10 cellular contexts compared by ENCODE assay signal in the genomic region with DNA sequence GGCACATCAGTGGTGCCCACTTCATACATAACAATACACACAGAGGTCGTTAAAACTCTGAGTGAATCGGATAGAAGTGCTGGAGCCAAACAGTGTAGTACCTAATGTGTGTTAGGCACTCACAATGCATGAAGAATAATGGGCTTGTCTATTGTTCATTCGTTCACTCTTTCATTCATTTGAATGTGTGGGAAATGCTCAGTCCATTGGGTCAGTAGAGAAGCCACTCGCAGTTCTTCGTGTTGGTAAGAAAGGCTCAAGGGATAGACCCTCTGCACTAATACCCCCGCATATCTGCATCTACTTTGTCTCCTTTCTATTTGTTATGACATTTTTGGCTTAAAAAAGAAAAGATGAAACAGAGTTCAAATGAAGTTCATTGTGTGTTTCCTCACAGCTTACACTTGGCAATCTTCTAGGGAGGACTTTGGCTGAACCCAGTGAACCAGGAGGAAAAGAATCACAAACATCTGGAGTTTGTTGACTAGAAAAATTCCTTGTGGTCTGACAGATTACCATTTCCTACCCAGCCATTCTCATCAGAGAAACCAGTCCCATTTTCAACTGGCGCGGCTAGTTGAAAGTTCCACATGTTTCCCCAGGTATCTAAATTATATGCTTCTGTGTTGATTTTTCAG. TPM values are rescaled to one million over a fixed set of nuclear protein-coding genes. Genes with fewer than 3 reads are reported as not detected.
DNase-seq lines count a peak whose midpoint lies in the region; ATAC-seq, FAIRE-seq and TF ChIP-seq lines count a peak whose summit lies in the region.
"Had no signal": no experiment of that assay in that cellular context is flagged by ENCODE, and none has a peak within 500 bp of the region (broad histone marks: within the 10 kb centered on the region; RNA-seq: fewer than 3 reads in every experiment).

No MANE protein-coding gene starts in this region.

- H3K4me1 ChIP-seq in A549, result peaks cover 78% of the 10 kb centered on the region
- H3K4me1 ChIP-seq in neuronal stem cell (ENCODE audit: control insufficient read depth in 2 of 2, insufficient read depth in 1 of 2, low read depth in 1 of 2, low read length in 2 of 2), result peaks cover 5 to 10% of the 10 kb centered on the region in 2 donors
- no peaks in the 10 kb centered on the region for H3K4me1 ChIP-seq in effector memory CD4-positive, alpha-beta T cell (ENCODE audit: control insufficient read depth, insufficient read depth, low read length, poor library complexity, severe bottlenecking)

- no peak overlapping the region for H2BK5ac ChIP-seq in neuronal stem cell (ENCODE audit: low read length)

- no peak overlapping the region for H3K18ac ChIP-seq in neuronal stem cell (ENCODE audit: low read length)

- no peak for TF ChIP-seq POLR2A in A549 (IDR thresholded peaks at IDR 0.05; ENCODE audit: low read length)

- no peak overlapping the region for H2BK15ac ChIP-seq in neuronal stem cell (ENCODE audit: low read length)

- no peak overlapping the region for H2BK12ac ChIP-seq in neuronal stem cell (ENCODE audit: low read length)

- H2BK120ac ChIP-seq in neuronal stem cell (ENCODE audit: low read depth, low read length), result no peak overlapping the region

- no peak overlapping the region for H3K23ac ChIP-seq in neuronal stem cell (ENCODE audit: low read depth, low read length, poor library complexity)

- H4K8ac ChIP-seq in neuronal stem cell (ENCODE audit: low read depth, low read length), result no peak overlapping the region

- no peaks in the 10 kb centered on the region for H3K36me3 ChIP-seq in neuronal stem cell (replicated peaks in 1 of 2; ENCODE audit: control insufficient read depth in 2 of 2, insufficient read depth in 2 of 2, low read length in 2 of 2)
- H3K36me3 ChIP-seq in effector memory CD4-positive, alpha-beta T cell (ENCODE audit: control insufficient read depth, insufficient read depth, low read length), result no peaks in the 10 kb centered on the region
- H3K36me3 ChIP-seq: BLaER1 treated with 17β-estradiol and CSF1 and Interleukin-3, amounts not matched to agents 10 nM and 100 nM had no signal

- H4K91ac ChIP-seq in neuronal stem cell (ENCODE audit: low read depth, low read length, poor library complexity), result no peak overlapping the region

- DNase-seq in A549 (ENCODE audit: low read depth in 1 of 2, low spot score in 1 of 2) (peak in 1 of 2 experiments; percentile 85), RCC 7860 (ENCODE audit: low spot score) (peak; percentile 48), fibroblast of mammary gland (ENCODE audit: low read depth) (peak; percentile 96), neuronal stem cell (ENCODE audit: low spot score) (no peak), NCI-H774 (lab: John Stamatoyannopoulos, UW) (no peak), putamen (ENCODE audit: low spot score) (no peak)
- no peak for DNase-seq in effector memory CD4-positive, alpha-beta T cell
- DNase-seq: NCI-H526 treated with DMSO at 0.1 percent for 48 hours had no signal

- no peak overlapping the region for H2AK5ac ChIP-seq in neuronal stem cell (ENCODE audit: low read depth, low read length)

- TF ChIP-seq RAD21 in A549 (conservative IDR thresholded peaks at IDR 0.05 in 1 of 2, IDR thresholded peaks at IDR 0.05 in 1 of 2), result no peak

- no peak overlapping the region for H3K4ac ChIP-seq in neuronal stem cell (ENCODE audit: low read length)

- FAIRE-seq in A549 (lab: Jason Lieb, UNC) (no peak), RCC 7860 (lab: Jason Lieb, UNC) (peak; percentile 44)

- H3K9me3 ChIP-seq in A549 (no peaks in the 10 kb centered on the region), neuronal stem cell (replicated peaks in 1 of 2; ENCODE audit: control insufficient read depth in 2 of 2, insufficient read depth in 1 of 2, low read depth in 1 of 2, low read length in 2 of 2) (no peaks in the 10 kb centered on the region)
- H3K9me3 ChIP-seq in effector memory CD4-positive, alpha-beta T cell (ENCODE audit: control insufficient read depth, low read length), result no peaks in the 10 kb centered on the region
- H3K9me3 ChIP-seq: BLaER1 treated with 17β-estradiol and CSF1 and Interleukin-3, amounts not matched to agents 10 nM and 100 nM had no signal

- H2AFZ ChIP-seq in neuronal stem cell (ENCODE audit: low read length), result peak overlapping the region; percentile 88

- peak; percentile 58 to 77; a peak in 3 of 5 replicates for TF ChIP-seq EP300 in A549 (IDR thresholded peaks at IDR 0.05)

- H3K4me2 ChIP-seq in A549 (peak overlapping the region; percentile 60), neuronal stem cell (ENCODE audit: insufficient read depth, low read length, poor library complexity, severe bottlenecking) (no peak overlapping the region)

- CTCF ChIA-PET in A549 (lab: Yijun Ruan, JAX), result interaction anchor here (1.0 to 5.1 kb wide), 4 partner anchors 21 to 42 kb away, joined by 3 to 30 read pairs (median 6); no protein-coding TSS in a partner anchor

- H3K9ac ChIP-seq in neuronal stem cell (ENCODE audit: low read depth, low read length, poor library complexity), result no peak overlapping the region
- H3K9ac ChIP-seq: BLaER1 treated with 17β-estradiol and CSF1 and Interleukin-3, amounts not matched to agents 10 nM and 100 nM had no signal

- TF ChIP-seq CTCF in A549 (IDR thresholded peaks at IDR 0.05), result no peak
- TF ChIP-seq CTCF in fibroblast of mammary gland (conservative IDR thresholded peaks at IDR 0.05; ENCODE audit: control insufficient read depth, insufficient read depth, low read depth, low read length), result no peak

- no peak overlapping the region for H3K14ac ChIP-seq in neuronal stem cell (ENCODE audit: low read length)

- 40% methylated on average over 8 of the region's 8 CpGs for WGBS in A549 (ENCODE audit: missing lambda C conversion rate)
- WGBS in neuronal stem cell (ENCODE audit: extremely low coverage in 2 of 2, insufficient read length in 2 of 2, insufficient replicate concordance in 1 of 2), 2 donors, result no CpG with 5 or more reads among the region's 8 CpGs

- H3K27ac ChIP-seq in A549 (peak overlapping the region; percentile 75 to 89), neuronal stem cell (replicated peaks; ENCODE audit: low read length) (no peak overlapping the region)
- no peak overlapping the region for H3K27ac ChIP-seq in effector memory CD4-positive, alpha-beta T cell (ENCODE audit: insufficient read depth, low read length, poor library complexity, severe bottlenecking)
- H3K27ac ChIP-seq: BLaER1 treated with 17β-estradiol and CSF1 and Interleukin-3, amounts not matched to agents 10 nM and 100 nM had no signal

- POLR2A ChIA-PET in A549 (lab: Yijun Ruan, JAX), result no interaction called here

- H3K4me3 ChIP-seq in A549 (no peak overlapping the region), fibroblast of mammary gland (ENCODE audit: control insufficient read depth, low read depth, low read length) (no peak overlapping the region), neuronal stem cell (ENCODE audit: low read length in 2 of 2) (no peak overlapping the region)
- H3K4me3 ChIP-seq in effector memory CD4-positive, alpha-beta T cell (ENCODE audit: insufficient read depth, low read depth, low read length, poor library complexity, severe bottlenecking), result no peak overlapping the region
- H3K4me3 ChIP-seq: BLaER1 treated with 17β-estradiol and CSF1 and Interleukin-3, amounts not matched to agents 10 nM and 100 nM had no signal

- peak; percentile 71 to 75 for ATAC-seq in A549
- ATAC-seq in GM18502 (IDR thresholded peaks at IDR 0.05; ENCODE audit: poor library complexity, unreplicated experiment), result no peak

- H3K79me1 ChIP-seq in neuronal stem cell (ENCODE audit: low read depth, low read length), result no peaks in the 10 kb centered on the region

- no peaks in the 10 kb centered on the region for H3K27me3 ChIP-seq in neuronal stem cell (ENCODE audit: control insufficient read depth in 3 of 3, insufficient read depth in 3 of 3, low read depth in 1 of 3, low read length in 3 of 3)
- H3K27me3 ChIP-seq in effector memory CD4-positive, alpha-beta T cell (replicated peaks; ENCODE audit: control insufficient read depth, insufficient read depth, low read length, poor library complexity, severe bottlenecking), result no peaks in the 10 kb centered on the region
- H3K27me3 ChIP-seq: BLaER1 treated with 17β-estradiol and CSF1 and Interleukin-3, amounts not matched to agents 10 nM and 100 nM had no signal

TF ChIP-seq in A549, 52 proteins besides CTCF, POLR2A, EP300 and RAD21 (continues in another document):
- TF ChIP-seq HEYL (CRISPR knock-in tag; IDR thresholded peaks at IDR 0.05), result 0 out of 2 replicates have a peak, but pooled peaks have one; percentile 38
- no peak for TF ChIP-seq TFCP2L1 (CRISPR knock-in tag; IDR thresholded peaks at IDR 0.05)
- TF ChIP-seq POLR2AphosphoS2 (conservative IDR thresholded peaks at IDR 0.05; ENCODE audit: low read length), result no peak
- TF ChIP-seq HDAC2 (IDR thresholded peaks at IDR 0.05), result no peak
- TF ChIP-seq JUNB (IDR thresholded peaks at IDR 0.05), result peak; percentile 63
- TF ChIP-seq, protein P1, sequence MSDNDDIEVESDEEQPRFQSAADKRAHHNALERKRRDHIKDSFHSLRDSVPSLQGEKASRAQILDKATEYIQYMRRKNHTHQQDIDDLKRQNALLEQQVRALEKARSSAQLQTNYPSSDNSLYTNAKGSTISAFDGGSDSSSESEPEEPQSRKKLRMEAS (IDR thresholded peaks at IDR 0.05), result 0 out of 2 replicates have a peak, but pooled peaks have one; percentile 24
- peak in 1 of 2 experiments; percentile 81; a peak in 1 of 4 replicates for TF ChIP-seq CEBPB (IDR thresholded peaks at IDR 0.05)
- no peak for TF ChIP-seq MAFK (IDR thresholded peaks at IDR 0.05; ENCODE audit: partially characterized antibody)
- TF ChIP-seq, protein P2, sequence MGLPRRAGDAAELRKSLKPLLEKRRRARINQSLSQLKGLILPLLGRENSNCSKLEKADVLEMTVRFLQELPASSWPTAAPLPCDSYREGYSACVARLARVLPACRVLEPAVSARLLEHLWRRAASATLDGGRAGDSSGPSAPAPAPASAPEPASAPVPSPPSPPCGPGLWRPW (IDR thresholded peaks at IDR 0.05), result no peak
- peak; percentile 35 to 60; a peak in 2 of 5 replicates for TF ChIP-seq JUN (IDR thresholded peaks at IDR 0.05)
- no peak for TF ChIP-seq ZC3H11A (IDR thresholded peaks at IDR 0.05)

RNA-seq across cellular contexts. Expression of a gene that starts 32.9 kb away (rescaled TPM):
- polyA plus RNA-seq in A549 (2011; rRNA removed) (41.9 and 53.2 TPM in 2 replicates), A549 (2017; fragmentation: RNase III; extraction: RNeasy Plus Mini Kit Qiagen cat#74134 plus additional on column Dnase treatment) (39.5 to 41.5 TPM (median 39.7 TPM) in 3 replicates)
- 17.0 and 20.8 TPM in 2 replicates for polyA plus RNA-seq in A549 (2012; cell fraction: cytosol; rRNA removed)
- polyA plus RNA-seq in A549 (2012; cell fraction: nucleus; rRNA removed), result 12.3 and 18.8 TPM in 2 replicates
- polyA minus RNA-seq in A549 (2011; rRNA and poly(A)+ RNA removed), result 20.3 and 25.4 TPM in 2 replicates
- 4.2 TPM for polyA plus RNA-seq in neuronal stem cell (2013, experiment 1 of 2)
- polyA plus RNA-seq in neuronal stem cell (2013, experiment 2 of 2), result 3.4 TPM

RNA-seq across cellular contexts. Expression of a gene that starts 36.7 kb away (rescaled TPM):
- polyA plus RNA-seq in A549 (2011; rRNA removed) (33.4 and 38.4 TPM in 2 replicates), A549 (2017; fragmentation: RNase III; extraction: RNeasy Plus Mini Kit Qiagen cat#74134 plus additional on column Dnase treatment) (8.5 to 16.6 TPM (median 10.9 TPM) in 3 replicates)
- polyA plus RNA-seq in A549 (2012; cell fraction: cytosol; rRNA removed), result 2.5 and 3.5 TPM in 2 replicates
- polyA plus RNA-seq in A549 (2012; cell fraction: nucleus; rRNA removed), result 5.2 and 5.5 TPM in 2 replicates
- polyA minus RNA-seq in A549 (2011; rRNA and poly(A)+ RNA removed), result 2.9 and 3.5 TPM in 2 replicates
- polyA plus RNA-seq in neuronal stem cell (2013, experiment 1 of 2), result 0.89 TPM
- 0.96 TPM for polyA plus RNA-seq in neuronal stem cell (2013, experiment 2 of 2)

Comparison
In these comparisons a context has a peak if more than half of its experiments do, and no peak if none do; other contexts are left out.
1. DNase-seq: peak in RCC 7860 (single experiment) and fibroblast of mammary gland (single experiment); none in neuronal stem cell (single experiment), NCI-H774 (single experiment), putamen (single experiment) and effector memory CD4-positive, alpha-beta T cell (0 of 3).
2. H3K27ac ChIP-seq: peak in A549 (2 of 2); none in neuronal stem cell (single experiment) and effector memory CD4-positive, alpha-beta T cell (single experiment).